In genomic region chr16:86819523-86819887, GRCh38 we compare ENCODE assay signal across 2 cellular contexts.
TF ChIP-seq lines count a peak whose summit lies in the region.

No MANE protein-coding gene starts in this region.

TF ChIP-seq in A549, 52 proteins besides CTCF, POLR2A, EP300 and RAD21 (continued from another document):
- no peak for TF ChIP-seq HMGXB4 (CRISPR knock-in tag; IDR thresholded peaks at IDR 0.05; ENCODE audit: borderline replicate concordance)
- no peak for TF ChIP-seq HDAC2 (IDR thresholded peaks at IDR 0.05)
- TF ChIP-seq POLR2AphosphoS2 (conservative IDR thresholded peaks at IDR 0.05; ENCODE audit: low read length): no peak
- no peak for TF ChIP-seq ESRRA (IDR thresholded peaks at IDR 0.05; ENCODE audit: borderline replicate concordance, low read length)
- TF ChIP-seq ZNF302 (CRISPR knock-in tag; IDR thresholded peaks at IDR 0.05): no peak
- no peak for TF ChIP-seq KDM5A (IDR thresholded peaks at IDR 0.05)
- TF ChIP-seq MAFK (IDR thresholded peaks at IDR 0.05; ENCODE audit: partially characterized antibody): no peak
- no peak for TF ChIP-seq PHF8 (IDR thresholded peaks at IDR 0.05; ENCODE audit: borderline replicate concordance, low read depth)

TF ChIP-seq in GM23338, 12 proteins besides CTCF, POLR2A, EP300 and RAD21 (continued from another document):
- no peak for TF ChIP-seq REST (IDR thresholded peaks at IDR 0.05; ENCODE audit: unreplicated experiment)
- TF ChIP-seq POLR2AphosphoS5 (IDR thresholded peaks at IDR 0.05; ENCODE audit: low read depth): no peak
- TF ChIP-seq ZNF462 (CRISPR knock-in tag; IDR thresholded peaks at IDR 0.05): no peak
- TF ChIP-seq CREB1 (CRISPR knock-in tag; IDR thresholded peaks at IDR 0.05; ENCODE audit: low read depth): no peak
TF ChIP-seq in GM23338: peak in this region for 0.
